11 cellular contexts compared by ENCODE assay signal in genomic region chr10:63631971-63632370, GRCh38.
DNase-seq lines count a peak whose midpoint lies in the region; ATAC-seq and TF ChIP-seq lines count a peak whose summit lies in the region.
"Had no signal": no experiment of that assay in that cellular context is flagged by ENCODE, and none has a peak within 500 bp of the region (broad histone marks: within the 10 kb centered on the region; RNA-seq: fewer than 3 reads in every experiment).

No MANE protein-coding gene starts in this region.

- peak overlapping the region; percentile 85 for H3K4me2 ChIP-seq in PC-9

- CTCF ChIA-PET in PC-9 (lab: Charles Lee), result interaction anchor here (0.6 kb wide), 1 partner anchor 80 kb away, joined by 3 read pairs; no protein-coding TSS in a partner anchor

- H3K4me1 Mint-ChIP-seq in stimulated activated effector memory CD8-positive, alpha-beta T cell treated with anti-CD3 and anti-CD28 coated beads, Interleukin-12 subunit alpha, Interleukin-12 subunit beta, amount 100 ng/mL, for 72 hours, result peaks cover 16% of the 10 kb centered on the region

- H3K36me3 Mint-ChIP-seq in stimulated activated effector memory CD8-positive, alpha-beta T cell treated with anti-CD3 and anti-CD28 coated beads, Interleukin-12 subunit alpha, Interleukin-12 subunit beta, amount 100 ng/mL, for 72 hours, result peaks cover 6% of the 10 kb centered on the region

- no peaks in the 10 kb centered on the region for H3K27me3 ChIP-seq in PC-9 (ENCODE audit: insufficient read depth, low read depth)

- peaks cover 24% of the 10 kb centered on the region for H3K4me1 ChIP-seq in PC-9 (replicated peaks; ENCODE audit: insufficient read depth)

- no peak overlapping the region for H3K27ac Mint-ChIP-seq in stimulated activated effector memory CD8-positive, alpha-beta T cell treated with anti-CD3 and anti-CD28 coated beads, Interleukin-12 subunit alpha, Interleukin-12 subunit beta, amount 100 ng/mL, for 72 hours

- intact Hi-C loops in PC-9 (cut with micrococcal nuclease; ENCODE audit: unreplicated experiment), result loop anchor here (2.0 kb wide), 2 partner anchors 117 to 135 kb away; no protein-coding TSS in a partner anchor

- no peaks in the 10 kb centered on the region for H3K9me3 ChIP-seq in PC-9 (ENCODE audit: insufficient read depth, low read depth)

- BruUV-seq in PC-9 (replicated peaks; lab: Mats Ljungman, UMichigan), result no TSS peak

- H3F3A ChIP-seq in PC-9 (ENCODE audit: insufficient read depth, low read depth), result peaks cover 9% of the 10 kb centered on the region

- TF ChIP-seq CTCF in PC-9 (conservative IDR thresholded peaks at IDR 0.05), result no peak
- no peak for TF ChIP-seq CTCF in fibroblast of mammary gland (conservative IDR thresholded peaks at IDR 0.05; ENCODE audit: control insufficient read depth, insufficient read depth, low read depth, low read length)

- no peaks in the 10 kb centered on the region for H3K79me2 ChIP-seq in PC-9 (ENCODE audit: low read depth)

- POLR2A ChIA-PET in PC-9 (lab: Charles Lee; ENCODE audit: unreplicated experiment), result no interaction called here

- no peak overlapping the region for H3K27ac ChIP-seq in PC-9

- peak overlapping the region; percentile 76; the same call in 1 of the 2 replicates for H3K4me3 ChIP-seq in PC-9
- no peak overlapping the region for H3K4me3 ChIP-seq in fibroblast of mammary gland (ENCODE audit: control insufficient read depth, low read depth, low read length)

- ATAC-seq in stimulated activated effector memory CD8-positive, alpha-beta T cell treated with anti-CD3 and anti-CD28 coated beads, Interleukin-12 subunit alpha, Interleukin-12 subunit beta, amount 100 ng/mL, for 72 hours, result no peak
- no peak for ATAC-seq in GM18861 (IDR thresholded peaks at IDR 0.05; ENCODE audit: unreplicated experiment)
- no peak for ATAC-seq in GM21576 (IDR thresholded peaks at IDR 0.05; ENCODE audit: unreplicated experiment)
- ATAC-seq: activated CD4-positive, CD25-positive, alpha-beta regulatory T cell treated with anti-CD3 and anti-CD28 coated beads, Interleukin-2, amount 50 U/mL, for 24 hours had no signal

- peak overlapping the region; percentile 91 for H3K4me3 Mint-ChIP-seq in stimulated activated effector memory CD8-positive, alpha-beta T cell treated with anti-CD3 and anti-CD28 coated beads, Interleukin-12 subunit alpha, Interleukin-12 subunit beta, amount 100 ng/mL, for 72 hours

- H3K36me3 ChIP-seq in PC-9 (ENCODE audit: low read depth), result no peaks in the 10 kb centered on the region

- H3K9me3 Mint-ChIP-seq in stimulated activated effector memory CD8-positive, alpha-beta T cell treated with anti-CD3 and anti-CD28 coated beads, Interleukin-12 subunit alpha, Interleukin-12 subunit beta, amount 100 ng/mL, for 72 hours, result no peaks in the 10 kb centered on the region

- H2AFZ ChIP-seq in PC-9, result no peak overlapping the region

- no peaks in the 10 kb centered on the region for H4K20me1 ChIP-seq in PC-9 (ENCODE audit: insufficient read depth)

- no peaks in the 10 kb centered on the region for H3K9me2 ChIP-seq in PC-9 (ENCODE audit: insufficient read depth)

- DNase-seq in GM03348 (ENCODE audit: low spot score), result peak; percentile 37
- no peak for DNase-seq in PC-9
- peak; percentile 69 for DNase-seq in fibroblast of mammary gland (ENCODE audit: low read depth)
- no peak for DNase-seq in stimulated activated effector memory CD8-positive, alpha-beta T cell treated with anti-CD3 and anti-CD28 coated beads, Interleukin-12 subunit alpha, Interleukin-12 subunit beta, amount 100 ng/mL, for 72 hours (ENCODE audit: low spot score in 2 of 2)
- no peak for DNase-seq in stimulated activated naive CD4-positive, alpha-beta T cell (lab: John Stamatoyannopoulos, UW)
- no peak for DNase-seq in NCI-H2029 (lab: John Stamatoyannopoulos, UW)
- DNase-seq: amniotic stem cell; NK-92 treated with Interleukin-12 subunit alpha and Interleukin-12 subunit beta, amount 100 ng/mL, for 24 hours had no signal

Comparison
In these comparisons a context has a peak if more than half of its experiments do, and no peak if none do; other contexts are left out.
1. DNase-seq: peak in GM03348 (single experiment) and fibroblast of mammary gland (single experiment); none in PC-9 (0 of 2), stimulated activated effector memory CD8-positive, alpha-beta T cell treated with anti-CD3 and anti-CD28 coated beads, Interleukin-12 subunit alpha, Interleukin-12 subunit beta, amount 100 ng/mL, for 72 hours (0 of 2), stimulated activated naive CD4-positive, alpha-beta T cell (0 of 6) and NCI-H2029 (single experiment).